Comparison of ENCODE assay signal across 41 cellular contexts in genomic region chr16:72558501-72558900, GRCh38.
"Had no signal": no experiment of that assay in that cellular context is flagged by ENCODE, and none has a peak within 500 bp of the region (broad histone marks: within the 10 kb centered on the region; RNA-seq: fewer than 3 reads in every experiment).

No MANE protein-coding gene starts in this region.

- FAIRE-seq: astrocyte, bronchial epithelial cell, TTC549 had no signal

- H3K4me1 Mint-ChIP-seq: activated CD4-positive, alpha-beta T cell treated with anti-CD3 and anti-CD28 coated beads, Interleukin-2, amount 10 ng/mL, durations not matched to agents 24 days and 14 days; activated naive CD8-positive, alpha-beta T cell treated with anti-CD3 and anti-CD28 coated beads for 36 hours; activated T-helper 17 cell treated with anti-CD3 and anti-CD28 coated beads, Interleukin-2, amount 50 U/mL, for 72 hours; central memory CD8-positive, alpha-beta T cell; WTC11 had no signal

- H3K9me3 ChIP-seq: adrenal gland, body of pancreas had no signal

- H3K27ac Mint-ChIP-seq: activated CD4-positive, alpha-beta memory T cell treated with anti-CD3 and anti-CD28 coated beads for 36 hours; activated CD4-positive, alpha-beta T cell treated with anti-CD3 and anti-CD28 coated beads, Interleukin-2, amount 10 ng/mL, durations not matched to agents 24 days and 14 days; activated CD8-positive, alpha-beta T cell treated with anti-CD3 and anti-CD28 coated beads for 36 hours; activated naive CD4-positive, alpha-beta T cell treated with anti-CD3 and anti-CD28 coated beads for 36 hours; activated naive CD4-positive, alpha-beta T cell treated with anti-CD3 and anti-CD28 coated beads, Interleukin-2, amount 50 U/mL, for 72 hours; activated naive CD8-positive, alpha-beta T cell treated with anti-CD3 and anti-CD28 coated beads for 36 hours; activated T-cell treated with anti-CD3 and anti-CD28 coated beads, Interleukin-2, amount 50 U/mL, for 72 hours; activated T-helper 1 cell treated with anti-CD3 and anti-CD28 coated beads, Interleukin-12 subunit alpha, Interleukin-12 subunit beta, Interleukin-2, Interleukin-4 antibody, amounts not matched to agents 30 ng/mL and 10 ng/mL and 1 ng/mL, durations not matched to agents 14 hours and 24 hours and 36 hours; activated T-helper 17 cell treated with anti-CD3 and anti-CD28 coated beads, Interleukin-2, amount 50 U/mL, for 72 hours; T-helper 1 cell treated with Interleukin-12 subunit alpha and Interleukin-12 subunit beta and Interleukin-4 antibody, amounts not matched to agents 30 μg/mL and 1 μg/mL, for 36 hours; T-helper 2 cell treated with Interferon-gamma antibody and Interleukin-4, amounts not matched to agents 5 μg/mL and 100 μg/mL, for 36 hours; WTC11 had no signal

- H3K4me3 ChIP-seq: adrenal gland, body of pancreas, cardiac muscle cell had no signal

- DNase-seq: activated CD4-positive, alpha-beta memory T cell treated with anti-CD3 and anti-CD28 coated beads for 36 hours; activated CD4-positive, alpha-beta T cell treated with anti-CD3 and anti-CD28 coated beads for 4 hours; activated CD4-positive, alpha-beta T cell treated with anti-CD3 and anti-CD28 coated beads, Interleukin-2, amount 10 ng/mL, durations not matched to agents 24 days and 14 days; activated CD4-positive, alpha-beta T cell treated with anti-CD3 and anti-CD28 coated beads, Interleukin-2, amount 50 U/mL, for 1 hour; activated CD4-positive, alpha-beta T cell treated with anti-CD3 and anti-CD28 coated beads, Interleukin-2, amount 50 U/mL, for 4 hours; activated CD4-positive, CD25-positive, alpha-beta regulatory T cell; activated CD8-positive, alpha-beta memory T cell treated with anti-CD3 and anti-CD28 coated beads, Interleukin-2, amount 50 U/mL, for 4 hours; activated CD8-positive, alpha-beta T cell treated with anti-CD3 and anti-CD28 coated beads for 36 hours; activated effector memory CD4-positive, alpha-beta T cell treated with anti-CD3 and anti-CD28 coated beads, Interleukin-2, amount 50 U/mL, for 16 hours; activated gamma-delta T cell treated with Interleukin-2 at 50 U/mL for 16 hours; activated naive CD4-positive, alpha-beta T cell; activated naive CD4-positive, alpha-beta T cell treated with anti-CD3 and anti-CD28 coated beads for 36 hours; activated naive CD4-positive, alpha-beta T cell treated with anti-CD3 and anti-CD28 coated beads, Interleukin-2, amount 50 U/mL, for 16 hours; activated naive CD8-positive, alpha-beta T cell treated with anti-CD3 and anti-CD28 coated beads for 36 hours; activated T-cell treated with anti-CD3 and anti-CD28 coated beads for 4 hours; activated T-cell treated with anti-CD3 and anti-CD28 coated beads, Interleukin-2, amount 50 U/mL, for 1 hour; activated T-cell treated with anti-CD3 and anti-CD28 coated beads, Interleukin-2, amount 50 U/mL, for 4 hours; activated T-cell treated with anti-CD3 and anti-CD28 coated beads, Interleukin-2, amount 50 U/mL, for 72 hours; adrenal gland; amniotic stem cell; aorta; body of pancreas; caudate nucleus; cerebellar nuclear complex; SW 1271; T-helper 1 cell; T-helper 2 cell; T-helper 9 cell; WERI-Rb-1 had no signal

- H3K36me3 ChIP-seq: adrenal gland, cardiac muscle cell, WERI-Rb-1 had no signal

- H3K4me1 ChIP-seq: adrenal gland had no signal

- H3K9me3 Mint-ChIP-seq: activated CD4-positive, alpha-beta memory T cell treated with anti-CD3 and anti-CD28 coated beads for 36 hours; activated CD4-positive, alpha-beta T cell treated with anti-CD3 and anti-CD28 coated beads, Interleukin-2, amount 10 ng/mL, durations not matched to agents 24 days and 14 days; activated CD8-positive, alpha-beta T cell treated with anti-CD3 and anti-CD28 coated beads for 36 hours; activated naive CD4-positive, alpha-beta T cell treated with anti-CD3 and anti-CD28 coated beads for 36 hours; activated naive CD4-positive, alpha-beta T cell treated with anti-CD3 and anti-CD28 coated beads, Interleukin-2, amount 50 U/mL, for 72 hours; activated naive CD8-positive, alpha-beta T cell treated with anti-CD3 and anti-CD28 coated beads for 36 hours; activated T-cell treated with anti-CD3 and anti-CD28 coated beads, Interleukin-2, amount 50 U/mL, for 4 hours; activated T-cell treated with anti-CD3 and anti-CD28 coated beads, Interleukin-2, amount 50 U/mL, for 72 hours; activated T-helper 1 cell treated with anti-CD3 and anti-CD28 coated beads, Interleukin-12 subunit alpha, Interleukin-12 subunit beta, Interleukin-2, Interleukin-4 antibody, amounts not matched to agents 30 ng/mL and 10 ng/mL and 1 ng/mL, durations not matched to agents 14 hours and 24 hours and 36 hours; activated T-helper 17 cell treated with anti-CD3 and anti-CD28 coated beads, Interleukin-2, amount 50 U/mL, for 72 hours; central memory CD8-positive, alpha-beta T cell; T-helper 1 cell treated with Interleukin-12 subunit alpha and Interleukin-12 subunit beta and Interleukin-4 antibody, amounts not matched to agents 30 μg/mL and 1 μg/mL, for 36 hours; T-helper 2 cell treated with Interferon-gamma antibody and Interleukin-4, amounts not matched to agents 5 μg/mL and 100 μg/mL, for 36 hours; WTC11 had no signal

- ATAC-seq: activated CD4-positive, CD25-positive, alpha-beta regulatory T cell treated with anti-CD3 and anti-CD28 coated beads, Interleukin-2, amount 50 U/mL, for 24 hours; activated CD8-positive, alpha-beta T cell treated with anti-CD3 and anti-CD28 coated beads for 36 hours; activated naive CD4-positive, alpha-beta T cell treated with anti-CD3 and anti-CD28 coated beads, Interleukin-2, amount 50 U/mL, for 72 hours; activated T-cell treated with anti-CD3 and anti-CD28 coated beads, Interleukin-2, amount 50 U/mL, for 4 hours; activated T-cell treated with anti-CD3 and anti-CD28 coated beads, Interleukin-2, amount 50 U/mL, for 72 hours; activated T-helper 17 cell treated with anti-CD3 and anti-CD28 coated beads, Interleukin-2, amount 50 U/mL, for 72 hours; body of pancreas; WTC11 had no signal

- H3K36me3 Mint-ChIP-seq: activated CD4-positive, alpha-beta memory T cell treated with anti-CD3 and anti-CD28 coated beads for 36 hours; activated naive CD4-positive, alpha-beta T cell treated with anti-CD3 and anti-CD28 coated beads, Interleukin-2, amount 50 U/mL, for 72 hours; activated naive CD8-positive, alpha-beta T cell treated with anti-CD3 and anti-CD28 coated beads for 36 hours had no signal

- H3K27me3 ChIP-seq: adrenal gland, body of pancreas, cardiac muscle cell had no signal

- H3K27me3 Mint-ChIP-seq: activated CD4-positive, alpha-beta memory T cell treated with anti-CD3 and anti-CD28 coated beads for 36 hours; activated CD4-positive, alpha-beta T cell treated with anti-CD3 and anti-CD28 coated beads, Interleukin-2, amount 10 ng/mL, durations not matched to agents 24 days and 14 days; activated CD8-positive, alpha-beta T cell treated with anti-CD3 and anti-CD28 coated beads for 36 hours; activated naive CD8-positive, alpha-beta T cell treated with anti-CD3 and anti-CD28 coated beads for 36 hours; activated T-helper 17 cell treated with anti-CD3 and anti-CD28 coated beads, Interleukin-2, amount 50 U/mL, for 72 hours; central memory CD8-positive, alpha-beta T cell had no signal

- H3K27ac ChIP-seq: adrenal gland, body of pancreas, cardiac muscle cell, WERI-Rb-1 had no signal

- H3K4me3 Mint-ChIP-seq: activated CD4-positive, alpha-beta memory T cell treated with anti-CD3 and anti-CD28 coated beads for 36 hours; activated CD4-positive, alpha-beta T cell treated with anti-CD3 and anti-CD28 coated beads, Interleukin-2, amount 10 ng/mL, durations not matched to agents 24 days and 14 days; activated CD8-positive, alpha-beta T cell treated with anti-CD3 and anti-CD28 coated beads for 36 hours; activated naive CD4-positive, alpha-beta T cell treated with anti-CD3 and anti-CD28 coated beads for 36 hours; activated naive CD8-positive, alpha-beta T cell treated with anti-CD3 and anti-CD28 coated beads for 36 hours; activated T-cell treated with anti-CD3 and anti-CD28 coated beads, Interleukin-2, amount 50 U/mL, for 4 hours; activated T-cell treated with anti-CD3 and anti-CD28 coated beads, Interleukin-2, amount 50 U/mL, for 72 hours; activated T-helper 1 cell treated with anti-CD3 and anti-CD28 coated beads, Interleukin-12 subunit alpha, Interleukin-12 subunit beta, Interleukin-2, Interleukin-4 antibody, amounts not matched to agents 30 ng/mL and 10 ng/mL and 1 ng/mL, durations not matched to agents 14 hours and 24 hours and 36 hours; activated T-helper 17 cell treated with anti-CD3 and anti-CD28 coated beads, Interleukin-2, amount 50 U/mL, for 72 hours; central memory CD8-positive, alpha-beta T cell; T-helper 1 cell treated with Interleukin-12 subunit alpha and Interleukin-12 subunit beta and Interleukin-4 antibody, amounts not matched to agents 30 μg/mL and 1 μg/mL, for 36 hours; T-helper 2 cell treated with Interferon-gamma antibody and Interleukin-4, amounts not matched to agents 5 μg/mL and 100 μg/mL, for 36 hours; WTC11 had no signal
